8 cellular contexts compared by ENCODE assay signal in genomic region chr13:21458816-21459701, GRCh38. TPM values are rescaled to one million over a fixed set of nuclear protein-coding genes. Genes with fewer than 3 reads are reported as not detected.
DNase-seq lines count a peak whose midpoint lies in the region; ATAC-seq and TF ChIP-seq lines count a peak whose summit lies in the region.

TSS of gene ZDHHC20 (minus strand) at chr13:21459303. CDS start at chr13:21459171, 132 bp downstream.

- H3K9me3 Mint-ChIP-seq in activated CD4-positive, alpha-beta T cell treated with anti-CD3 and anti-CD28 coated beads, Interleukin-2, amount 10 ng/mL, durations not matched to agents 24 days and 14 days = no peaks in the 10 kb centered on the region

- H3K9me3 ChIP-seq in colonic mucosa = no peaks in the 10 kb centered on the region

- H3K36me3 ChIP-seq in colonic mucosa = no peaks in the 10 kb centered on the region

- peaks cover 14% of the 10 kb centered on the region for H3K36me3 Mint-ChIP-seq in activated CD4-positive, alpha-beta T cell treated with anti-CD3 and anti-CD28 coated beads, Interleukin-2, amount 10 ng/mL, durations not matched to agents 24 days and 14 days (ENCODE audit: low read depth)

- ATAC-seq in GM18870 (IDR thresholded peaks at IDR 0.05; ENCODE audit: unreplicated experiment) = peak; percentile 41
- peak; percentile 90 for ATAC-seq in HG03135 (IDR thresholded peaks at IDR 0.05; ENCODE audit: unreplicated experiment)
- peak; percentile 92 for ATAC-seq in left colon

- peaks cover 27% of the 10 kb centered on the region for H3K4me1 Mint-ChIP-seq in activated CD4-positive, alpha-beta T cell treated with anti-CD3 and anti-CD28 coated beads, Interleukin-2, amount 10 ng/mL, durations not matched to agents 24 days and 14 days

- no peaks in the 10 kb centered on the region for H3K27me3 ChIP-seq in colonic mucosa

- peak within 1 kb of the TSS; percentile 88 to 96 for H3K9ac ChIP-seq in colonic mucosa (ENCODE audit: low read depth in 2 of 2, low read length in 2 of 2)

- H3K27me3 Mint-ChIP-seq in activated CD4-positive, alpha-beta T cell treated with anti-CD3 and anti-CD28 coated beads, Interleukin-2, amount 10 ng/mL, durations not matched to agents 24 days and 14 days = no peaks in the 10 kb centered on the region

- peaks cover 9% of the 10 kb centered on the region for H3K4me1 ChIP-seq in colonic mucosa

- intact Hi-C loops in activated CD4-positive, alpha-beta T cell treated with anti-CD3 and anti-CD28 coated beads, Interleukin-2, amount 10 ng/mL, durations not matched to agents 24 days and 14 days (cut with micrococcal nuclease) = loop anchor here (1.0 to 10.0 kb wide), 7 partner anchors 24 to 1044 kb away; partner anchors contain the start of genes MICU2, MRPL57, SKA3 and XPO4
- intact Hi-C loops in colonic mucosa (cut with DNase I) = no loop called here
- intact Hi-C loops in left colon (cut with DNase I, micrococcal nuclease) = no loop called here

- H3K27ac ChIP-seq in colonic mucosa = peak within 1 kb of the TSS; percentile 96

- H3K27ac Mint-ChIP-seq in activated CD4-positive, alpha-beta T cell treated with anti-CD3 and anti-CD28 coated beads, Interleukin-2, amount 10 ng/mL, durations not matched to agents 24 days and 14 days = peak within 1 kb of the TSS; percentile 93

- DNase-seq in AG08396 (ENCODE audit: low spot score) (peak; percentile 98), NCI-H510A (lab: John Stamatoyannopoulos, UW) (peak; percentile 58), colonic mucosa (peak; percentile 94), left colon (peak; percentile 86 to 95)
- peak; percentile 98 for DNase-seq in activated CD4-positive, alpha-beta T cell treated with anti-CD3 and anti-CD28 coated beads, Interleukin-2, amount 10 ng/mL, durations not matched to agents 24 days and 14 days
- peak; percentile 84 for DNase-seq in stimulated activated CD4-positive, alpha-beta T cell treated with anti-CD3 and anti-CD28 coated beads, Interleukin-1b, Interleukin-23, amount 100 ng/mL, for 48 hours

- TF ChIP-seq CTCF in colonic mucosa (IDR thresholded peaks at IDR 0.05) = no peak

- peak within 1 kb of the TSS; percentile 100 for H3K4me3 ChIP-seq in colonic mucosa

- peak within 1 kb of the TSS; percentile 94 for H3K4me3 Mint-ChIP-seq in activated CD4-positive, alpha-beta T cell treated with anti-CD3 and anti-CD28 coated beads, Interleukin-2, amount 10 ng/mL, durations not matched to agents 24 days and 14 days

RNA-seq across cellular contexts. Expression of gene ZDHHC20, which starts in this region (rescaled TPM):
- total RNA-seq in activated CD4-positive, alpha-beta T cell treated with anti-CD3 and anti-CD28 coated beads, Interleukin-2, amount 10 ng/mL, durations not matched to agents 24 days and 14 days = 64.7 and 65.4 TPM in 2 replicates
- total RNA-seq in colonic mucosa (100 to 1,000 TPM in 1 of 2 donors, 10 to 100 TPM in 1; 74.0 to 111 TPM), left colon (10 to 100 TPM; 76.3 to 76.9 TPM)

Comparison
In these comparisons a context has a peak if more than half of its experiments do, and no peak if none do; other contexts are left out.
1. Peak in every context shown above with its lines: DNase-seq, ATAC-seq, H3K4me3 ChIP-seq and H3K27ac ChIP-seq.
2. ATAC-seq: peak in every context shown above with its lines; median percentile 92 in left colon; 90 in HG03135; 41 in GM18870.